15 cellular contexts compared by ENCODE assay signal in genomic region chr2:201758229-201758628, GRCh38. TPM values are rescaled to one million over a fixed set of nuclear protein-coding genes. Genes with fewer than 3 reads are reported as not detected.
"Had no signal": no experiment of that assay in that cellular context is flagged by ENCODE, and none has a peak within 500 bp of the region (broad histone marks: within the 10 kb centered on the region; RNA-seq: fewer than 3 reads in every experiment).

No MANE protein-coding gene starts in this region.

- H3K27me3 ChIP-seq: colonic mucosa, foreskin keratinocyte, stomach had no signal

- H3K27ac ChIP-seq: colonic mucosa, foreskin keratinocyte, stomach, thoracic aorta had no signal

- H3K4me1 ChIP-seq: colonic mucosa, foreskin keratinocyte had no signal

- H3K36me3 ChIP-seq: colonic mucosa had no signal

- ATAC-seq: foreskin keratinocyte; natural killer cell treated with Interleukin-12 subunit alpha and Interleukin-12 subunit beta and Interleukin-15 and Interleukin-18, amount 100 ng/mL, for 72 hours had no signal

- H3K4me3 ChIP-seq: colonic mucosa, stomach, thoracic aorta had no signal

- DNase-seq: activated CD4-positive, alpha-beta T cell treated with anti-CD3 and anti-CD28 coated beads, Interleukin-2, amount 10 ng/mL, durations not matched to agents 7 days and 5 days; activated CD4-positive, CD25-positive, alpha-beta regulatory T cell; activated CD8-positive, alpha-beta memory T cell treated with anti-CD3 and anti-CD28 coated beads for 24 hours; activated naive CD4-positive, alpha-beta T cell treated with anti-CD3 and anti-CD28 coated beads, Interleukin-2, amount 10 ng/mL, durations not matched to agents 7 days and 5 days; caudate nucleus; colonic mucosa; foreskin keratinocyte; stimulated activated CD4-positive, alpha-beta T cell treated with anti-CD3 and anti-CD28 coated beads, Interleukin-15, amount 100 ng/mL, for 24 hours; stimulated activated CD4-positive, alpha-beta T cell treated with anti-CD3 and anti-CD28 coated beads, Interleukin-4, amount 100 ng/mL, for 4 hours; stomach; T-helper 2 cell had no signal

- FAIRE-seq: TTC549, urothelium cell line had no signal

RNA-seq across cellular contexts. Expression of gene CDK15, which starts 48.1 kb away (rescaled TPM):
- total RNA-seq: activated CD4-positive, alpha-beta T cell treated with anti-CD3 and anti-CD28 coated beads, Interleukin-2, amount 10 ng/mL, durations not matched to agents 7 days and 5 days; natural killer cell treated with Interleukin-12 subunit alpha and Interleukin-12 subunit beta and Interleukin-15 and Interleukin-18, amount 100 ng/mL, for 72 hours had no signal

RNA-seq across cellular contexts. Expression of gene MPP4, which starts 59.8 kb away (rescaled TPM):
- total RNA-seq: activated CD4-positive, alpha-beta T cell treated with anti-CD3 and anti-CD28 coated beads, Interleukin-2, amount 10 ng/mL, durations not matched to agents 7 days and 5 days; colonic mucosa; natural killer cell treated with Interleukin-12 subunit alpha and Interleukin-12 subunit beta and Interleukin-15 and Interleukin-18, amount 100 ng/mL, for 72 hours had no signal
